Comparison of ENCODE assay signal across 8 cellular contexts in the genomic region with DNA sequence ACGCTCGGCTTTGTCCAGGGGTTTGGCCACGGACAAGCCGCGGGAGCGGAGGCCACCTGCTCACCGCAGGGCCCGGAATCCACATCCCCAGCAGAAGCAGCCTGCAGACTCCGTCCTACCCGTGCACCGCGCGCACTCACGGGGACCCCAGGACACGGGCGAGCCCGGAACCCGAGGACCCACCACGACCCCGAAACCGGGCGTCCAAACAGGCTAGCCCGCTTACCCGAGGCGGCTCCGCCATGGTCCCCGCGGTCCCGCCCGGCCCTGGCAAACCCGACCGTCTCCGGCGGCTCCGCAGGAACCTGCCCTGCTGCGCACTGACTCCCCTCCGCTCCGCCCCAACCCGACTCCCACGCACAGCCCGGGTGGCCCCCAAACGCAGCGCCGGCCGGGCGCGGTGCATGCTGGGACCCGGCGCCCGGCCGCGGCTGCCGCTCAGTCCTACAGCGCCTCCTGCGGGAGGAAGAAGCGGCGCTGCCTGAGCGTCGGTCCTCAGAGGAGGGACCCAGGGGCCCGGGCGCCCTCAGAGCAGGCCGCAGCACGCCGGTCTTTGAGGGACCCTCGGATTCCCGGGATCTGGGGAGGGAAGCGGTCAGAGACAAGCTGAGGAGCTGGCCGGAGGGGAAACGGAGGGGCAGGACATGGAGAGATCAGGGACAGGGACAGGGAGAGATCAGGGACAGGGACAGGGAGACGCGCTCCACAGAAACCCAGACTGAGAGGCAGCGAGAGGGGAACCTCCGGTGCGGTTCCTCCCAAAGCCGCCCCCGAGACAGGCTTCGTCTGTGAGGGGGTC. TPM values are rescaled to one million over a fixed set of nuclear protein-coding genes. Genes with fewer than 3 reads are reported as not detected.
A peak's percentile ranks its signal among the peaks of the same experiment; 100 is the strongest.
DNase-seq lines count a peak whose midpoint lies in the region; ATAC-seq and TF ChIP-seq lines count a peak whose summit lies in the region.

A gene with protein sequence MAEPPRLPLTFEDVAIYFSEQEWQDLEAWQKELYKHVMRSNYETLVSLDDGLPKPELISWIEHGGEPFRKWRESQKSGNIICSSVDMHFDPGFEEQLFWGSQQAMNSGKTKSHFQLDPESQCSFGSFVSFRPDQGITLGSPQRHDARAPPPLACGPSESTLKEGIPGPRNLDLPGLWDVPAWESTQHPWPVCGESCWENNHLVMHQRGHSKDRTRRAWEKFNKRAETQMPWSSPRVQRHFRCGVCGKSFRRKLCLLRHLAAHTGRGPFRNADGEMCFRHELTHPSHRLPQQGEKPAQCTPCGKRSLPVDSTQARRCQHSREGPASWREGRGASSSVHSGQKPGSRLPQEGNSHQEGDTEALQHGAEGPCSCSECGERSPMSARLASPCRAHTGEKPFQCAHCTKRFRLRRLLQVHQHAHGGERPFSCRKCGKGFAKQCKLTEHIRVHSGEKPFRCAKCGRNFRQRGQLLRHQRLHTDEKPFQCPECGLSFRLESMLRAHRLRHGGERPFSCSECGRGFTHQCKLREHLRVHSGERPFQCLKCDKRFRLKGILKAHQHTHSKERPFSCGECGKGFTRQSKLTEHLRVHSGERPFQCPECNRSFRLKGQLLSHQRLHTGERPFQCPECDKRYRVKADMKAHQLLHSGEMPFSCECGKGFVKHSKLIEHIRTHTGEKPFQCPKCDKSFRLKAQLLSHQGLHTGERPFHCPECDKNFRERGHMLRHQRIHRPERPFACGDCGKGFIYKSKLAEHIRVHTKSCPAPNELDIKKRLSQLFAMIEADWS (minus strand): TSS at position 322 of the 799 bp plus-strand sequence. CDS start 78 bp downstream, at position 244.

- peak; percentile 88 for TF ChIP-seq CTCF in WERI-Rb-1 (IDR thresholded peaks at IDR 0.05; ENCODE audit: low read depth, low read length)
- peak; percentile 58 to 87 for TF ChIP-seq CTCF in mammary epithelial cell (conservative IDR thresholded peaks at IDR 0.05 in 1 of 2, IDR thresholded peaks at IDR 0.05 in 1 of 2; ENCODE audit: extremely low read depth in 1 of 2, insufficient read depth in 1 of 2, low read depth in 1 of 2, low read length in 2 of 2)

- peak; percentile 80 for ATAC-seq in GM18873 (IDR thresholded peaks at IDR 0.05; ENCODE audit: low FRiP score, unreplicated experiment)
- peak; percentile 83 for ATAC-seq in HG03135 (IDR thresholded peaks at IDR 0.05; ENCODE audit: unreplicated experiment)

- no TSS peak for BruUV-seq in mammary epithelial cell (replicated peaks; lab: Mats Ljungman, UMichigan)

- H3K36me3 ChIP-seq in WERI-Rb-1 (peaks cover 13% of the 10 kb centered on the region), mammary epithelial cell (ENCODE audit: insufficient read depth, low read length) (no peaks in the 10 kb centered on the region)

- peak within 1 kb of the TSS; percentile 98 for H2AFZ ChIP-seq in mammary epithelial cell (ENCODE audit: low read depth, low read length)

- peak within 1 kb of the TSS; percentile 92 for H3K27ac ChIP-seq in WERI-Rb-1
- peak within 1 kb of the TSS; percentile 58 for H3K27ac ChIP-seq in mammary epithelial cell (ENCODE audit: insufficient read depth, low read depth, low read length)

- H3K79me2 ChIP-seq in mammary epithelial cell (ENCODE audit: insufficient read depth, low read length) = peaks cover 42% of the 10 kb centered on the region

- CTCF ChIA-PET in mammary epithelial cell (lab: Charles Lee; ENCODE audit: low non-redundant PET) = no interaction called here

- H3K27me3 ChIP-seq in WERI-Rb-1 (ENCODE audit: insufficient read depth, low read depth, severe bottlenecking) (no peaks in the 10 kb centered on the region), mammary epithelial cell (ENCODE audit: insufficient read depth, low read length) (no peaks in the 10 kb centered on the region)

- H3K4me2 ChIP-seq in mammary epithelial cell (ENCODE audit: insufficient read depth, low read depth, low read length) = peak within 1 kb of the TSS; percentile 96

- dilution Hi-C loops in mammary epithelial cell (cut with HindIII; ENCODE audit: low sequenced_read_pairs) = no loop called here

- 2% methylated on average over 24 of the region's 77 CpGs for WGBS in mammary epithelial cell (ENCODE audit: low coverage, missing lambda C conversion rate)

- H3K4me3 ChIP-seq in WERI-Rb-1 (ENCODE audit: low read depth, low read length) (peak within 1 kb of the TSS; percentile 84), mammary epithelial cell (replicated peaks in 1 of 3; ENCODE audit: insufficient read depth in 1 of 3, low read depth in 2 of 3, low read length in 3 of 3) (peak within 1 kb of the TSS; percentile 78 to 99 (median 94))

- intact Hi-C loops in mammary epithelial cell (cut with micrococcal nuclease) = loop anchor here (1.0 to 2.0 kb wide), 6 partner anchors 25 to 124 kb away; a partner anchor contains a TSS

- H3K9ac ChIP-seq in mammary epithelial cell (ENCODE audit: insufficient read depth, low read length) = peak within 1 kb of the TSS; percentile 73

- peaks cover 7% of the 10 kb centered on the region for H3K4me1 ChIP-seq in mammary epithelial cell (ENCODE audit: insufficient read depth, low read length)

- in situ Hi-C loops in mammary epithelial cell (cut with MboI; ENCODE audit: low sequenced_read_pairs in 2 of 2) = no loop called here

- DNase-seq in AG08396 (ENCODE audit: low spot score) (peak; percentile 96), NCI-H2171 treated with DMSO at 0.1 percent for 48 hours (lab: John Stamatoyannopoulos, UW) (peak; percentile 92), WERI-Rb-1 (peak; percentile 86), mammary epithelial cell (peak; percentile 84), islet precursor cell (peak; percentile 91)
- DNase-seq in stimulated activated CD4-positive, alpha-beta T cell treated with anti-CD3 and anti-CD28 coated beads, Interleukin-12 subunit alpha, Interleukin-12 subunit beta, amount 100 ng/mL, for 4 hours = peak; percentile 95

- no peaks in the 10 kb centered on the region for H4K20me1 ChIP-seq in mammary epithelial cell (ENCODE audit: insufficient read depth, low read length)

- H3K9me3 ChIP-seq in WERI-Rb-1 (ENCODE audit: severe bottlenecking) (no peaks in the 10 kb centered on the region), mammary epithelial cell (replicated peaks; ENCODE audit: insufficient read depth, low read length) (no peaks in the 10 kb centered on the region)

RNA-seq across cellular contexts. Expression of the gene that starts here (rescaled TPM):
- total RNA-seq in mammary epithelial cell = 10 to 100 TPM in 1 of 2 donors, 1 to 10 TPM in 1; 5.3 to 15.7 TPM
- 3.8 TPM for polyA plus RNA-seq in mammary epithelial cell
- 3.3 TPM for polyA minus RNA-seq in mammary epithelial cell

Comparison
In these comparisons a context has a peak if more than half of its experiments do, and no peak if none do; other contexts are left out.
1. Peak in every context shown above with its lines: DNase-seq, ATAC-seq, H3K4me3 ChIP-seq and H3K27ac ChIP-seq.